ENCODE assay signal across 24 cellular contexts in genomic region chr16:35197656-35198055, GRCh38.
DNase-seq lines count a peak whose midpoint lies in the region; ATAC-seq and TF ChIP-seq lines count a peak whose summit lies in the region.
"Had no signal": no experiment of that assay in that cellular context is flagged by ENCODE, and none has a peak within 500 bp of the region (broad histone marks: within the 10 kb centered on the region; RNA-seq: fewer than 3 reads in every experiment).

No MANE protein-coding gene starts in this region.

- ATAC-seq in lung (ENCODE audit: insufficient read depth, low FRiP score) (no peak), natural killer cell (no peak)
- ATAC-seq: GM12878 had no signal

- H3K4me1 Mint-ChIP-seq in chondrocyte (ENCODE audit: low read depth) (no peaks in the 10 kb centered on the region), natural killer cell (no peaks in the 10 kb centered on the region)
- H3K4me1 Mint-ChIP-seq: CD14-positive monocyte; CD4-positive, alpha-beta memory T cell; CD4-positive, CD25-positive, alpha-beta regulatory T cell had no signal

- peaks cover 0 to 24% (median 0%) of the 10 kb centered on the region in 4 donors for H3K27me3 ChIP-seq in esophagus muscularis mucosa
- no peaks in the 10 kb centered on the region for H3K27me3 ChIP-seq in lung (ENCODE audit: control insufficient read depth, insufficient read depth)
- H3K27me3 ChIP-seq: BE2C, BLaER1 had no signal

- TF ChIP-seq POLR2A in esophagus muscularis mucosa (IDR thresholded peaks at IDR 0.05; ENCODE audit: low read depth): no peak

- H3K4me1 ChIP-seq in esophagus muscularis mucosa (no peaks in the 10 kb centered on the region), lung (ENCODE audit: control insufficient read depth in 2 of 2, insufficient read depth in 2 of 2, low read length in 2 of 2) (no peaks in the 10 kb centered on the region)
- H3K4me1 ChIP-seq: BE2C, BLaER1 had no signal

- H3K36me3 ChIP-seq in esophagus muscularis mucosa: no peaks in the 10 kb centered on the region
- H3K36me3 ChIP-seq in lung (ENCODE audit: control insufficient read depth in 2 of 2, insufficient read depth in 2 of 2, low read length in 2 of 2): no peaks in the 10 kb centered on the region
- H3K36me3 ChIP-seq: BE2C, BLaER1 had no signal

- WGBS in esophagus muscularis mucosa: 78% methylated on average over 7 of the region's 10 CpGs
- WGBS in lung, 2 donors: 74 to 83% methylated on average over 10 of the region's 10 CpGs

- H3K27me3 Mint-ChIP-seq in chondrocyte (ENCODE audit: low read depth): no peaks in the 10 kb centered on the region
- H3K27me3 Mint-ChIP-seq in natural killer cell (ENCODE audit: low read depth in 2 of 2): no peaks in the 10 kb centered on the region
- H3K27me3 Mint-ChIP-seq: CD4-positive, alpha-beta memory T cell; CD4-positive, CD25-positive, alpha-beta regulatory T cell had no signal

- TF ChIP-seq CTCF in chondrocyte (IDR thresholded peaks at IDR 0.05) (no peak), esophagus muscularis mucosa (IDR thresholded peaks at IDR 0.05) (no peak), lung (IDR thresholded peaks at IDR 0.05; ENCODE audit: control extremely low read depth, extremely low read depth) (no peak), natural killer cell (IDR thresholded peaks at IDR 0.05) (no peak)

- H3K4me3 Mint-ChIP-seq in chondrocyte (ENCODE audit: unreplicated experiment): no peak overlapping the region
- H3K4me3 Mint-ChIP-seq in natural killer cell: no peak overlapping the region
- H3K4me3 Mint-ChIP-seq: CD14-positive monocyte; CD4-positive, alpha-beta memory T cell; CD4-positive, CD25-positive, alpha-beta regulatory T cell; CD8-positive, alpha-beta memory T cell had no signal

- peaks cover 0 to 9% (median 0%) of the 10 kb centered on the region in 4 donors for H3K9me3 ChIP-seq in esophagus muscularis mucosa
- H3K9me3 ChIP-seq in lung (ENCODE audit: control insufficient read depth in 2 of 2, insufficient read depth in 1 of 2, low read length in 1 of 2): peaks cover 0 to 27% of the 10 kb centered on the region in 2 donors
- H3K9me3 ChIP-seq: BE2C had no signal

- intact Hi-C loops in esophagus muscularis mucosa (cut with DNase I): no loop called here
- intact Hi-C loops in natural killer cell (cut with micrococcal nuclease): no loop called here

- H3K4me3 ChIP-seq in esophagus muscularis mucosa (no peak overlapping the region), lung (no peak overlapping the region)
- H3K4me3 ChIP-seq: BLaER1, GM12878 had no signal

- H3K36me3 Mint-ChIP-seq in chondrocyte (ENCODE audit: low read depth) (no peaks in the 10 kb centered on the region), natural killer cell (peaks cover 8% of the 10 kb centered on the region)
- H3K36me3 Mint-ChIP-seq: CD14-positive monocyte; CD4-positive, CD25-positive, alpha-beta regulatory T cell; CD8-positive, alpha-beta memory T cell had no signal

- no peak overlapping the region for H3K27ac ChIP-seq in esophagus muscularis mucosa (replicated peaks in 1 of 4)
- no peak overlapping the region for H3K27ac ChIP-seq in lung (ENCODE audit: low read depth in 1 of 2, low read length in 1 of 2)
- H3K27ac ChIP-seq: BLaER1 had no signal

- no peak overlapping the region for H3K27ac Mint-ChIP-seq in chondrocyte (ENCODE audit: unreplicated experiment)
- no peak overlapping the region for H3K27ac Mint-ChIP-seq in natural killer cell
- H3K27ac Mint-ChIP-seq: CD14-positive monocyte; CD4-positive, alpha-beta memory T cell; CD4-positive, CD25-positive, alpha-beta regulatory T cell; CD8-positive, alpha-beta memory T cell had no signal

- TF ChIP-seq EP300 in esophagus muscularis mucosa (IDR thresholded peaks at IDR 0.05): no peak

- DNase-seq in chondrocyte (ENCODE audit: low spot score) (peak; percentile 60), esophagus muscularis mucosa (ENCODE audit: extremely low spot score) (peak; percentile 70), lung (ENCODE audit: low spot score) (peak; percentile 24), NCI-H2227 treated with DMSO at 0.1 percent for 48 hours (lab: John Stamatoyannopoulos, UW) (no peak), medulla oblongata (ENCODE audit: extremely low spot score) (no peak), natural killer cell (no peak)
- DNase-seq: 8988T; ACHN; BE2C; C1 segment of cervical spinal cord; CD4-positive, alpha-beta memory T cell; CD4-positive, CD25-positive, alpha-beta regulatory T cell; CD8-positive, alpha-beta memory T cell; COR-L47; DMS 273 treated with DMSO at 0.1 percent for 48 hours; DMS153; DMS53; DMS79; DND-41; EL; GDM1 had no signal

- H3K9me3 Mint-ChIP-seq in chondrocyte (ENCODE audit: low read depth) (peaks cover 69% of the 10 kb centered on the region), natural killer cell (peaks cover 16 to 24% of the 10 kb centered on the region in 2 donors)

Comparison
In these comparisons a context has a peak if more than half of its experiments do, and no peak if none do; other contexts are left out.
1. DNase-seq: peak in chondrocyte (single experiment), esophagus muscularis mucosa (single experiment) and lung (single experiment); none in NCI-H2227 treated with DMSO at 0.1 percent for 48 hours (single experiment), medulla oblongata (single experiment) and natural killer cell (single experiment).